8 cellular contexts compared by ENCODE assay signal in the genomic region with DNA sequence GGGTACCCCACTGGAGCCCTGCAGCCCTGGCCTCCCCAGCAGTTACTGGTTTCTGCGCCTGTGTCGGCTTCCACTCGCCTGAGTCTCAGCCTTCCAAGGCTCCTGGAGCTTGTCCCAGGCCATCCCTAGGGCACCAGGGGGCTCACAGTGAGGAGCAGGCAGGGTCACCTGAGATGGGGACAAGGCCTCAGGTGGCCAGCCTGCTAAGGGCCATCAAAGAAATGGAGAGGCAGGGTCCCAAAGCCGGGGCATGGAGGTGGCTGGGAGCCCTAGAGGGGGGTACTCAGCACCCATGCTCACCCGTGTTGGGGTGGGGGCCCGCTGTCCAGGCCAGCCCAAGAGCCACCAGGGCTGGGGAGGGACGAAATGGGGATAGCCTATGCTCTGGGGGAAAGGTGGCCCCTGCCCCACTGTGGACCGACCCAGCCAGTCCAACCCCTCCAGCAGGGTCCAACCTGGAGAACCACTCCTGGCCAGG. TPM values are rescaled to one million over a fixed set of nuclear protein-coding genes. Genes with fewer than 3 reads are reported as not detected.
A peak's percentile ranks its signal among the peaks of the same experiment; 100 is the strongest.
DNase-seq lines count a peak whose midpoint lies in the region; ATAC-seq, FAIRE-seq and TF ChIP-seq lines count a peak whose summit lies in the region.

No MANE protein-coding gene starts in this region.

- no peak for ATAC-seq in T-cell (replicated peaks in 1 of 4)

- no peaks in the 10 kb centered on the region for H3K27me3 ChIP-seq in rectal smooth muscle tissue (ENCODE audit: control insufficient read depth, insufficient read depth, low read length)

- no peak overlapping the region for H3K27ac Mint-ChIP-seq in T-cell

- peaks cover 4% of the 10 kb centered on the region for H3K36me3 Mint-ChIP-seq in T-cell

- peaks cover 15% of the 10 kb centered on the region for H3K4me1 ChIP-seq in rectal smooth muscle tissue (ENCODE audit: control insufficient read depth, insufficient read depth, low read length)

- peak overlapping the region; percentile 85 for H3K27ac ChIP-seq in rectal smooth muscle tissue (ENCODE audit: low read depth, low read length)

- H3K4me3 Mint-ChIP-seq in T-cell: peak overlapping the region; percentile 58 to 67 (median 64)

- POLR2A ChIA-PET in T-cell (lab: Charles Lee): no interaction called here

- no peaks in the 10 kb centered on the region for H3K27me3 Mint-ChIP-seq in T-cell

- H3K4me3 ChIP-seq in GM12864 (ENCODE audit: low read depth, low read length) (peak overlapping the region; percentile 88), fibroblast of the aortic adventitia (ENCODE audit: low read depth, low read length) (peak overlapping the region; percentile 74), rectal smooth muscle tissue (ENCODE audit: low read length) (peak overlapping the region; percentile 68)

- TF ChIP-seq CTCF in GM12864 (IDR thresholded peaks at IDR 0.05; ENCODE audit: low read depth, low read length, missing control alignments): no peak
- TF ChIP-seq CTCF in fibroblast of the aortic adventitia (IDR thresholded peaks at IDR 0.05; ENCODE audit: insufficient read depth, low read length): no peak

- no peak for FAIRE-seq in GM19239 (lab: Jason Lieb, UNC)

- H3K9ac ChIP-seq in rectal smooth muscle tissue (ENCODE audit: low read length): no peak overlapping the region

- peaks cover 4 to 13% (median 10%) of the 10 kb centered on the region in 3 donors for H3K4me1 Mint-ChIP-seq in T-cell

- peaks cover 12% of the 10 kb centered on the region for H3K36me3 ChIP-seq in rectal smooth muscle tissue (ENCODE audit: control insufficient read depth, insufficient read depth, low read length)

- DNase-seq in GM12864 (ENCODE audit: low read depth) (no peak), T-cell (peak in 1 of 34 experiments; percentile 18), fibroblast of the aortic adventitia (ENCODE audit: low read depth) (no peak), GM19239 (ENCODE audit: insufficient read length, low spot score) (no peak), NCI-H1092 (lab: John Stamatoyannopoulos, UW) (no peak), AG08396 (ENCODE audit: low spot score) (no peak), SIG-M5 (lab: John Stamatoyannopoulos, UW) (no peak)

- H3K9me3 Mint-ChIP-seq in T-cell: no peaks in the 10 kb centered on the region

- CTCF ChIA-PET in T-cell (lab: Charles Lee): no interaction called here

RNA-seq across cellular contexts. Expression of a gene that starts 1.3 kb away (rescaled TPM):
- total RNA-seq in T-cell (100 to 1,000 TPM in 2 of 5 donors, 10 to 100 TPM in 3; 48.2 to 144 (median 52.5) TPM), fibroblast of the aortic adventitia (ENCODE audit: low replicate concordance) (65.2 and 100 TPM in 2 replicates)

RNA-seq across cellular contexts. Expression of a gene that starts 31.1 kb away (rescaled TPM):
- 100 to 1,000 TPM; 137 to 186 (median 177) TPM for total RNA-seq in T-cell
- total RNA-seq in fibroblast of the aortic adventitia (ENCODE audit: low replicate concordance): 33.8 and 62.3 TPM in 2 replicates

RNA-seq across cellular contexts. Expression of a gene that starts 45.0 kb away (rescaled TPM):
- 100 to 1,000 TPM in 2 of 5 donors, 10 to 100 TPM in 3; 75.3 to 117 (median 98.0) TPM for total RNA-seq in T-cell
- 77.5 and 85.5 TPM in 2 replicates for total RNA-seq in fibroblast of the aortic adventitia (ENCODE audit: low replicate concordance)

RNA-seq across cellular contexts. Expression of a gene that starts 45.1 kb away (rescaled TPM):
- 10 to 100 TPM; 31.5 to 38.6 (median 35.2) TPM for total RNA-seq in T-cell
- total RNA-seq in fibroblast of the aortic adventitia (ENCODE audit: low replicate concordance): 32.0 and 33.3 TPM in 2 replicates

RNA-seq across cellular contexts. Expression of a gene that starts 59.3 kb away (rescaled TPM):
- total RNA-seq in T-cell (100 to 1,000 TPM in 1 of 5 donors, 10 to 100 TPM in 4; 70.4 to 111 (median 96.1) TPM), fibroblast of the aortic adventitia (ENCODE audit: low replicate concordance) (29.3 and 101 TPM in 2 replicates)
